In the genomic region with DNA sequence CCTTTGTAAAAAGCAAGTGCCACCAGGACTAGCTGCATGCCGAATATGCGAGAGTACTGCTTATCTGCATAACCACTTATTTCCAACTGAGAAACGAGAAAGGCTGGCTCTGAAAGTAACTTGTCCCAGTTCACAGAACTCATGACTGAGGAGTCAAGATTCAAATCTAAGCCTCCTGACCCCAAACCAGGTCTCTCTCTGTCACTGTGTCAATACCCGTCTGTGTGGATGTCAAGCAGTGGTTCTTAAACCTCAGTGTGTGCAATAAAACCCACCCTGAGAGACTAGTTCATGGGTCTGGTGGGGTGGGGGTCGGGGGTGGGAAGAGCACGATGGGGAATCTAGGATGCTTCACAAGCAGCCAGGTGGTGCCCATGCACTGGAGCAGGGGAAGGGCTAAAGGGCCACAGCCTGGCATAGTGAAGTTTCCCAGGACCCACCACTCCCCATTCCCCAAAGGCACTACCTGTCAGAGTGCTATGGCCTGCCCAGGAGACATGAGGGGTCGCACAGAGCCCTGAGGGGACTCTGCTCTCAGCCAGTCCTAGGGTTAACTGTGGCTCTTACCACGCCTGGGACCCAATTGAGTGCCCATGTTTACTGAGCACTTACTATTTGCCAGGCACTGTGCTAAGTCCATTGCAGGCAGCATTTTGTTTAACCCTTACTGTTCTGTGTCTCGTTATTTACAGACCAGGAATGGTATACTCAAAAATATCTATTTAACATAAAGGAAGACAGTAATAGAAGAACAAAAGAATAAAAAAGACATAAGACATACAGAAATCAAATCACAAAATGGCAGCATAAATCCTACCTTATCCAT, we compare ENCODE assay signal across 9 cellular contexts. TPM values are rescaled to one million over a fixed set of nuclear protein-coding genes. Genes with fewer than 3 reads are reported as not detected.
DNase-seq lines count a peak whose midpoint lies in the region; ATAC-seq and TF ChIP-seq lines count a peak whose summit lies in the region.
"Had no signal": no experiment of that assay in that cellular context is flagged by ENCODE, and none has a peak within 500 bp of the region (broad histone marks: within the 10 kb centered on the region; RNA-seq: fewer than 3 reads in every experiment).

No MANE protein-coding gene starts in this region.

- H3K27ac ChIP-seq in heart left ventricle: peak overlapping the region in 7 of 12 donors; percentile 25 to 100 (median 70)
- H3K27ac ChIP-seq in tibial nerve: peak overlapping the region in 3 of 4 donors; percentile 80 to 99 (median 87)

- no peaks in the 10 kb centered on the region for H3K27me3 Mint-ChIP-seq in activated CD8-positive, alpha-beta T cell treated with anti-CD3 and anti-CD28 coated beads for 36 hours
- H3K27me3 Mint-ChIP-seq in memory B cell: no peaks in the 10 kb centered on the region

- no peak for TF ChIP-seq EP300 in tibial nerve (IDR thresholded peaks at IDR 0.05)

- peaks cover 100% of the 10 kb centered on the region for H3K4me1 Mint-ChIP-seq in activated CD8-positive, alpha-beta T cell treated with anti-CD3 and anti-CD28 coated beads for 36 hours (ENCODE audit: low read depth)
- peaks cover 69% of the 10 kb centered on the region for H3K4me1 Mint-ChIP-seq in memory B cell

- H3K36me3 ChIP-seq in heart left ventricle (no peaks in the 10 kb centered on the region), tibial nerve (no peaks in the 10 kb centered on the region)

- CTCF ChIA-PET in activated CD8-positive, alpha-beta T cell treated with anti-CD3 and anti-CD28 coated beads for 36 hours (lab: Charles Lee): interaction anchor here (8.2 to 8.7 kb wide), 2 partner anchors 8 to 79 kb away, joined by 63 to 123 read pairs; a partner anchor contains a TSS

- no peak overlapping the region for H3K4me3 Mint-ChIP-seq in activated CD8-positive, alpha-beta T cell treated with anti-CD3 and anti-CD28 coated beads for 36 hours
- peak overlapping the region; percentile 68 for H3K4me3 Mint-ChIP-seq in memory B cell

- H3K27me3 ChIP-seq in heart left ventricle (no peaks in the 10 kb centered on the region), tibial nerve (no peaks in the 10 kb centered on the region)

- peak overlapping the region; percentile 66 for H3K27ac Mint-ChIP-seq in activated CD8-positive, alpha-beta T cell treated with anti-CD3 and anti-CD28 coated beads for 36 hours
- H3K27ac Mint-ChIP-seq in memory B cell: peak overlapping the region; percentile 85

- ATAC-seq in heart left ventricle: no peak
- ATAC-seq in Right ventricle myocardium inferior: no peak
- no peak for ATAC-seq in activated CD8-positive, alpha-beta T cell treated with anti-CD3 and anti-CD28 coated beads for 36 hours
- no peak for ATAC-seq in memory B cell (ENCODE audit: low read depth)
- ATAC-seq in SK-N-SH treated with all-trans-retinoic acid at 6 μM for 48 hours: no peak

- H3K4me1 ChIP-seq in heart left ventricle (peaks cover 60 to 100% (median 100%) of the 10 kb centered on the region in 12 donors), tibial nerve (peaks cover 0 to 100% (median 99%) of the 10 kb centered on the region in 4 donors)

- TF ChIP-seq POLR2A in heart left ventricle (IDR thresholded peaks at IDR 0.05): no peak
- TF ChIP-seq POLR2A in tibial nerve (IDR thresholded peaks at IDR 0.05): no peak

- POLR2A ChIA-PET in activated CD8-positive, alpha-beta T cell treated with anti-CD3 and anti-CD28 coated beads for 36 hours (lab: Charles Lee): interaction anchor here (8.9 to 12.2 kb wide), 2 partner anchors 9 to 39 kb away, joined by 59 to 236 read pairs; a partner anchor contains a TSS

- H3K4me3 ChIP-seq in heart left ventricle (no peak overlapping the region), tibial nerve (no peak overlapping the region)

- no peaks in the 10 kb centered on the region for H3K9me3 Mint-ChIP-seq in activated CD8-positive, alpha-beta T cell treated with anti-CD3 and anti-CD28 coated beads for 36 hours
- H3K9me3 Mint-ChIP-seq in memory B cell: no peaks in the 10 kb centered on the region

- intact Hi-C loops in heart left ventricle (cut with DNase I) (no loop called here), Right ventricle myocardium inferior (cut with DNase I) (no loop called here)
- intact Hi-C loops in activated CD8-positive, alpha-beta T cell treated with anti-CD3 and anti-CD28 coated beads for 36 hours (cut with micrococcal nuclease): no loop called here

- no peaks in the 10 kb centered on the region for H3K9me3 ChIP-seq in heart left ventricle
- no peaks in the 10 kb centered on the region for H3K9me3 ChIP-seq in tibial nerve

- DNase-seq in heart left ventricle: no peak
- DNase-seq in Right ventricle myocardium inferior (ENCODE audit: missing footprints): no peak
- DNase-seq in activated CD8-positive, alpha-beta T cell treated with anti-CD3 and anti-CD28 coated beads for 36 hours: no peak
- no peak for DNase-seq in memory B cell (ENCODE audit: low spot score in 2 of 2)
- no peak for DNase-seq in tibial nerve (ENCODE audit: low spot score in 2 of 2)
- DNase-seq in NCI-H69 (lab: John Stamatoyannopoulos, UW): no peak
- no peak for DNase-seq in AML-193 (lab: John Stamatoyannopoulos, UW)
- DNase-seq: NCI-H1417 had no signal

- peaks cover 24% of the 10 kb centered on the region for H3K36me3 Mint-ChIP-seq in activated CD8-positive, alpha-beta T cell treated with anti-CD3 and anti-CD28 coated beads for 36 hours (ENCODE audit: low read depth)
- H3K36me3 Mint-ChIP-seq in memory B cell: peaks cover 2% of the 10 kb centered on the region

- 67 to 70% (median 70%) methylated on average over 7 to 9 of the region's 9 CpGs for WGBS in heart left ventricle, 4 donors
- WGBS in tibial nerve, 2 donors: 68 to 77% methylated on average over 9 of the region's 9 CpGs

- TF ChIP-seq CTCF in heart left ventricle (IDR thresholded peaks at IDR 0.05) (no peak), tibial nerve (IDR thresholded peaks at IDR 0.05) (no peak)
- TF ChIP-seq CTCF in activated CD8-positive, alpha-beta T cell treated with anti-CD3 and anti-CD28 coated beads for 36 hours (IDR thresholded peaks at IDR 0.05): no peak

TF ChIP-seq in SK-N-SH treated with all-trans-retinoic acid at 6 μM for 48 hours, 23 proteins besides CTCF, POLR2A, EP300 and RAD21 (continues in another document):
- TF ChIP-seq OSR1 (CRISPR knock-in tag; IDR thresholded peaks at IDR 0.05) (no peak), ZNF70 (CRISPR knock-in tag; IDR thresholded peaks at IDR 0.05) (no peak), ESRRG (CRISPR knock-in tag; IDR thresholded peaks at IDR 0.05) (no peak), PPARA (CRISPR knock-in tag; IDR thresholded peaks at IDR 0.05; ENCODE audit: borderline replicate concordance) (no peak)
- TF ChIP-seq, protein P1, sequence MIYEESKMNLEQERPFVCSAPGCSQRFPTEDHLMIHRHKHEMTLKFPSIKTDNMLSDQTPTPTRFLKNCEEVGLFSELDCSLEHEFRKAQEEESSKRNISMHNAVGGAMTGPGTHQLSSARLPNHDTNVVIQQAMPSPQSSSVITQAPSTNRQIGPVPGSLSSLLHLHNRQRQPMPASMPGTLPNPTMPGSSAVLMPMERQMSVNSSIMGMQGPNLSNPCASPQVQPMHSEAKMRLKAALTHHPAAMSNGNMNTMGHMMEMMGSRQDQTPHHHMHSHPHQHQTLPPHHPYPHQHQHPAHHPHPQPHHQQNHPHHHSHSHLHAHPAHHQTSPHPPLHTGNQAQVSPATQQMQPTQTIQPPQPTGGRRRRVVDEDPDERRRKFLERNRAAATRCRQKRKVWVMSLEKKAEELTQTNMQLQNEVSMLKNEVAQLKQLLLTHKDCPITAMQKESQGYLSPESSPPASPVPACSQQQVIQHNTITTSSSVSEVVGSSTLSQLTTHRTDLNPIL (CRISPR knock-in tag; IDR thresholded peaks at IDR 0.05; ENCODE audit: low read depth): no peak
- TF ChIP-seq, protein P2, sequence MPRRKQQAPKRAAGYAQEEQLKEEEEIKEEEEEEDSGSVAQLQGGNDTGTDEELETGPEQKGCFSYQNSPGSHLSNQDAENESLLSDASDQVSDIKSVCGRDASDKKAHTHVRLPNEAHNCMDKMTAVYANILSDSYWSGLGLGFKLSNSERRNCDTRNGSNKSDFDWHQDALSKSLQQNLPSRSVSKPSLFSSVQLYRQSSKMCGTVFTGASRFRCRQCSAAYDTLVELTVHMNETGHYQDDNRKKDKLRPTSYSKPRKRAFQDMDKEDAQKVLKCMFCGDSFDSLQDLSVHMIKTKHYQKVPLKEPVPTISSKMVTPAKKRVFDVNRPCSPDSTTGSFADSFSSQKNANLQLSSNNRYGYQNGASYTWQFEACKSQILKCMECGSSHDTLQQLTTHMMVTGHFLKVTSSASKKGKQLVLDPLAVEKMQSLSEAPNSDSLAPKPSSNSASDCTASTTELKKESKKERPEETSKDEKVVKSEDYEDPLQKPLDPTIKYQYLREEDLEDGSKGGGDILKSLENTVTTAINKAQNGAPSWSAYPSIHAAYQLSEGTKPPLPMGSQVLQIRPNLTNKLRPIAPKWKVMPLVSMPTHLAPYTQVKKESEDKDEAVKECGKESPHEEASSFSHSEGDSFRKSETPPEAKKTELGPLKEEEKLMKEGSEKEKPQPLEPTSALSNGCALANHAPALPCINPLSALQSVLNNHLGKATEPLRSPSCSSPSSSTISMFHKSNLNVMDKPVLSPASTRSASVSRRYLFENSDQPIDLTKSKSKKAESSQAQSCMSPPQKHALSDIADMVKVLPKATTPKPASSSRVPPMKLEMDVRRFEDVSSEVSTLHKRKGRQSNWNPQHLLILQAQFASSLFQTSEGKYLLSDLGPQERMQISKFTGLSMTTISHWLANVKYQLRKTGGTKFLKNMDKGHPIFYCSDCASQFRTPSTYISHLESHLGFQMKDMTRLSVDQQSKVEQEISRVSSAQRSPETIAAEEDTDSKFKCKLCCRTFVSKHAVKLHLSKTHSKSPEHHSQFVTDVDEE (CRISPR knock-in tag; IDR thresholded peaks at IDR 0.05): no peak
- TF ChIP-seq, protein P3, sequence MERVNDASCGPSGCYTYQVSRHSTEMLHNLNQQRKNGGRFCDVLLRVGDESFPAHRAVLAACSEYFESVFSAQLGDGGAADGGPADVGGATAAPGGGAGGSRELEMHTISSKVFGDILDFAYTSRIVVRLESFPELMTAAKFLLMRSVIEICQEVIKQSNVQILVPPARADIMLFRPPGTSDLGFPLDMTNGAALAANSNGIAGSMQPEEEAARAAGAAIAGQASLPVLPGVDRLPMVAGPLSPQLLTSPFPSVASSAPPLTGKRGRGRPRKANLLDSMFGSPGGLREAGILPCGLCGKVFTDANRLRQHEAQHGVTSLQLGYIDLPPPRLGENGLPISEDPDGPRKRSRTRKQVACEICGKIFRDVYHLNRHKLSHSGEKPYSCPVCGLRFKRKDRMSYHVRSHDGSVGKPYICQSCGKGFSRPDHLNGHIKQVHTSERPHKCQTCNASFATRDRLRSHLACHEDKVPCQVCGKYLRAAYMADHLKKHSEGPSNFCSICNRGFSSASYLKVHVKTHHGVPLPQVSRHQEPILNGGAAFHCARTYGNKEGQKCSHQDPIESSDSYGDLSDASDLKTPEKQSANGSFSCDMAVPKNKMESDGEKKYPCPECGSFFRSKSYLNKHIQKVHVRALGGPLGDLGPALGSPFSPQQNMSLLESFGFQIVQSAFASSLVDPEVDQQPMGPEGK (CRISPR knock-in tag; IDR thresholded peaks at IDR 0.05; ENCODE audit: borderline replicate concordance): no peak

RNA-seq across cellular contexts. Expression of a gene that starts 33.4 kb away (rescaled TPM):
- total RNA-seq in heart left ventricle (10 to 100 TPM; 14.5 to 32.3 (median 25.9) TPM), Right ventricle myocardium inferior (14.9 TPM), tibial nerve (10 to 100 TPM; 21.2 to 43.5 (median 34.2) TPM)
- 10 to 100 TPM in 1 of 2 donors, 1 to 10 TPM in 1; 7.4 to 27.3 TPM for polyA plus RNA-seq in heart left ventricle
- 10 to 100 TPM; 22.9 to 24.1 TPM for total RNA-seq in activated CD8-positive, alpha-beta T cell treated with anti-CD3 and anti-CD28 coated beads for 36 hours
